ENCODE assay signal across 12 cellular contexts in the genomic region with DNA sequence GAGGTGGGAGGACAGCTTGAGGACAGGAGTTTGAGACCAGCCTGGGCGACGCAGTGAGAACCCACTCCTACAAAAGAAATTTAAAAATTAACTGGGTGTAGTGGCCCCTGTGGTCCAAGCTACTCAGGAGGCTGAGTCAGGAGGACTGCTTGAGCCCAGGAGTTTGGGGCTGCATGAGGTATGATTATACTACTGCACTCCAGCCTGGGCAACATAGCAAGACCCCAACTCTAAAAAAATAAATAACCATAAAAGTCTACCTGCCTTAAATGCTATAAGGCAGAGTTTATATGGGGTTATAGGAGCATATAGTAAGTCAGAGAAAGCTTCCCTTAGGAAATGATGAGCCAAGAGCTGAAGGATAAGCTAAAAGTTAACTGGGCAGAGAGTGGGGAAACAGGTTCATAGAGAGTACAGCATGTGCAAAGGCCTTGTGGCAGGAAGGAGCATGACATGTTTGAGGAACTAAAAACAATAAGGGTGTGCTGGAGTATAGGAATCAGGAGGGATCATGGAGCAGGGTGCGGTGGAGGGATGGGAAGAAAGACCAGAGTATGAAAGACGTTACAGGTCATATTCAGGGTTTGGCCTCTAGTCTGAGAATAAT.
"Had no signal": no experiment of that assay in that cellular context is flagged by ENCODE, and none has a peak within 500 bp of the region (broad histone marks: within the 10 kb centered on the region; RNA-seq: fewer than 3 reads in every experiment).

No MANE protein-coding gene starts in this region.

- H3K4me2 ChIP-seq: hepatocyte had no signal

- FAIRE-seq: bronchial epithelial cell had no signal

- H3K4me3 ChIP-seq: hepatocyte had no signal

- H3K27ac ChIP-seq: hepatocyte, VCaP had no signal

- H2AFZ ChIP-seq: hepatocyte had no signal

- DNase-seq: activated CD4-positive, alpha-beta memory T cell treated with anti-CD3 and anti-CD28 coated beads, Interleukin-2, amount 10 ng/mL, durations not matched to agents 7 days and 5 days; activated CD8-positive, alpha-beta memory T cell treated with anti-CD3 and anti-CD28 coated beads, Interleukin-2, amount 50 U/mL, for 48 hours; activated naive CD8-positive, alpha-beta T cell treated with anti-CD3 and anti-CD28 coated beads, Interleukin-2, amount 10 ng/mL, durations not matched to agents 7 days and 5 days; left ventricle myocardium superior; mesendoderm; nephron progenitor cell; stimulated activated CD4-positive, alpha-beta T cell treated with anti-CD3 and anti-CD28 coated beads, Interleukin-2, amount 100 ng/mL, for 48 hours; stimulated activated naive CD4-positive, alpha-beta T cell treated with Interleukin-2 at 50 U/mL for 16 hours; T-helper 9 cell had no signal

- ATAC-seq: left ventricle myocardium superior had no signal

- H3K79me2 ChIP-seq: hepatocyte had no signal

- H3K27me3 ChIP-seq: hepatocyte had no signal
